Comparison of ENCODE assay signal across 19 cellular contexts in genomic region chr19:36059180-36059910, GRCh38. TPM values are rescaled to one million over a fixed set of nuclear protein-coding genes. Genes with fewer than 3 reads are reported as not detected.
DNase-seq lines count a peak whose midpoint lies in the region; ATAC-seq and TF ChIP-seq lines count a peak whose summit lies in the region.
"Had no signal": no experiment of that assay in that cellular context is flagged by ENCODE, and none has a peak within 500 bp of the region (broad histone marks: within the 10 kb centered on the region; RNA-seq: fewer than 3 reads in every experiment).

No MANE protein-coding gene starts in this region.

- peaks cover 0 to 72% (median 35%) of the 10 kb centered on the region in 11 experiments; a peak in 14 of 22 replicates for H4K20me1 ChIP-seq in BLaER1 treated with 17β-estradiol and CSF1 and Interleukin-3, amounts not matched to agents 10 nM and 100 nM
- H4K20me1 ChIP-seq in DND-41 (ENCODE audit: insufficient read depth, low read length) (peaks cover 74% of the 10 kb centered on the region), osteoblast (ENCODE audit: insufficient read depth, low read length) (no peaks in the 10 kb centered on the region)

- no peak overlapping the region for H3K4me3 ChIP-seq in BLaER1 treated with 17β-estradiol and CSF1 and Interleukin-3, amounts not matched to agents 10 nM and 100 nM
- H3K4me3 ChIP-seq in DND-41 (ENCODE audit: low read depth in 1 of 2, low read length in 2 of 2), result no peak overlapping the region
- H3K4me3 ChIP-seq in osteoblast (ENCODE audit: insufficient read depth, low read length), result no peak overlapping the region
- H3K4me3 ChIP-seq: GM12878, HAP-1, K562 had no signal

- peaks cover 0 to 81% (median 66%) of the 10 kb centered on the region in 11 experiments; a peak in 20 of 22 replicates for H3K36me3 ChIP-seq in BLaER1 treated with 17β-estradiol and CSF1 and Interleukin-3, amounts not matched to agents 10 nM and 100 nM
- H3K36me3 ChIP-seq in DND-41 (ENCODE audit: insufficient read depth, low read length), result peaks cover 77% of the 10 kb centered on the region
- H3K36me3 ChIP-seq in osteoblast (ENCODE audit: insufficient read depth, low read length), result peaks cover 14% of the 10 kb centered on the region

- no peak for DNase-seq in DND-41
- DNase-seq in osteoblast (ENCODE audit: insufficient read length, low spot score, missing footprints), result no peak
- no peak for DNase-seq in NCI-H748 treated with DMSO at 0.1 percent for 48 hours (lab: John Stamatoyannopoulos, UW)
- DNase-seq: NCI-H1048, NCI-H146, NCI-H2107, NCI-H69, SK-N-SH had no signal

- peaks cover 87% of the 10 kb centered on the region for H3K79me2 ChIP-seq in DND-41 (ENCODE audit: insufficient read depth, low read length)
- H3K79me2 ChIP-seq in osteoblast (ENCODE audit: insufficient read depth, low read length), result peaks cover 37% of the 10 kb centered on the region

- H3K4me3 Mint-ChIP-seq in brain, result peak overlapping the region in 1 of 5 experiments; percentile 76

- peaks cover 0 to 2% (median 0%) of the 10 kb centered on the region in 5 experiments for H3K9me3 Mint-ChIP-seq in brain

- H3K27me3 Mint-ChIP-seq in brain, result peaks cover 3% of the 10 kb centered on the region

- H3K27ac ChIP-seq in BLaER1 treated with 17β-estradiol and CSF1 and Interleukin-3, amounts not matched to agents 10 nM and 100 nM, result no peak overlapping the region
- H3K27ac ChIP-seq in DND-41 (ENCODE audit: low read length) (no peak overlapping the region), osteoblast (ENCODE audit: low read depth, low read length) (no peak overlapping the region)
- H3K27ac ChIP-seq: HL-60 had no signal

- H3K4me1 ChIP-seq in BLaER1 treated with 17β-estradiol and CSF1 and Interleukin-3, amounts not matched to agents 10 nM and 100 nM, result peaks cover 20 to 32% (median 29%) of the 10 kb centered on the region in 10 experiments
- H3K4me1 ChIP-seq in DND-41 (ENCODE audit: insufficient read depth, low read length) (peaks cover 46% of the 10 kb centered on the region), osteoblast (ENCODE audit: insufficient read depth, low read length) (peaks cover 13% of the 10 kb centered on the region)

- H3K36me3 Mint-ChIP-seq in brain, result no peaks in the 10 kb centered on the region

- TF ChIP-seq CTCF in DND-41 (IDR thresholded peaks at IDR 0.05; ENCODE audit: borderline replicate concordance, extremely low read depth, low read length, poor library complexity, severe bottlenecking), result no peak
- no peak for TF ChIP-seq CTCF in brain (conservative IDR thresholded peaks at IDR 0.05)
- no peak for TF ChIP-seq CTCF in osteoblast (IDR thresholded peaks at IDR 0.05; ENCODE audit: extremely low read depth, low read depth, low read length)

- ATAC-seq in DND-41 (ENCODE audit: insufficient read depth, low read depth) (no peak), GM21447 (IDR thresholded peaks at IDR 0.05; ENCODE audit: unreplicated experiment) (no peak), GM18861 (IDR thresholded peaks at IDR 0.05; ENCODE audit: unreplicated experiment) (no peak)
- ATAC-seq: GM12878, K562, Panc1, Right ventricle myocardium inferior had no signal

- H3K4me1 Mint-ChIP-seq in brain, result peaks cover 23% of the 10 kb centered on the region

- H3K27ac Mint-ChIP-seq in brain, result peak overlapping the region in 4 of 5 experiments; percentile 46 to 83 (median 58)

- no peak overlapping the region for H3K4me2 ChIP-seq in BLaER1 treated with 17β-estradiol and CSF1 and Interleukin-3, amounts not matched to agents 10 nM and 100 nM
- H3K4me2 ChIP-seq in DND-41 (ENCODE audit: insufficient read depth, low read length) (peak overlapping the region; percentile 35; the same call in 1 of the 2 replicates), osteoblast (ENCODE audit: insufficient read depth, low read length) (no peak overlapping the region)
- H3K4me2 ChIP-seq: SK-N-SH had no signal

- H3K9ac ChIP-seq in BLaER1 treated with 17β-estradiol and CSF1 and Interleukin-3, amounts not matched to agents 10 nM and 100 nM, result peak overlapping the region; percentile 9 to 44 (median 31); a peak in 9 of 22 replicates
- H3K9ac ChIP-seq in DND-41 (ENCODE audit: low read depth, low read length), result no peak overlapping the region
- H3K9ac ChIP-seq: SK-N-SH had no signal

- no peaks in the 10 kb centered on the region for H3K27me3 ChIP-seq in BLaER1 treated with 17β-estradiol and CSF1 and Interleukin-3, amounts not matched to agents 10 nM and 100 nM
- H3K27me3 ChIP-seq in DND-41 (ENCODE audit: insufficient read depth, low read length, poor library complexity) (no peaks in the 10 kb centered on the region), osteoblast (ENCODE audit: insufficient read depth, low read length) (no peaks in the 10 kb centered on the region)

- H2AFZ ChIP-seq in DND-41 (ENCODE audit: low read depth, low read length) (no peak overlapping the region), osteoblast (ENCODE audit: low read length) (peak overlapping the region; percentile 35)

- no peaks in the 10 kb centered on the region for H3K9me3 ChIP-seq in BLaER1 treated with 17β-estradiol and CSF1 and Interleukin-3, amounts not matched to agents 10 nM and 100 nM (replicated peaks in 1 of 11)
- H3K9me3 ChIP-seq in DND-41 (ENCODE audit: insufficient read depth, low read length, severe bottlenecking), result no peaks in the 10 kb centered on the region
- no peaks in the 10 kb centered on the region for H3K9me3 ChIP-seq in osteoblast (ENCODE audit: low read depth, low read length)
- H3K9me3 ChIP-seq: HAP-1, SK-N-SH had no signal

RNA-seq across cellular contexts. Expression of gene WDR62, which starts 4.6 kb away (rescaled TPM):
- 16.5 TPM for polyA plus RNA-seq in brain (ENCODE audit: insufficient read depth, low read depth, low replicate concordance)
- 1.4 and 1.8 TPM in 2 replicates for total RNA-seq in osteoblast

RNA-seq across cellular contexts. Expression of gene THAP8, which starts 5.3 kb away (rescaled TPM):
- polyA plus RNA-seq in brain (ENCODE audit: insufficient read depth, low read depth, low replicate concordance), result 24.8 TPM
- total RNA-seq in osteoblast, result 3.2 and 5.1 TPM in 2 replicates

RNA-seq across cellular contexts. Expression of gene CLIP3, which starts 26.7 kb away (rescaled TPM):
- 319 TPM for polyA plus RNA-seq in brain (ENCODE audit: insufficient read depth, low read depth, low replicate concordance)
- 13.4 and 21.2 TPM in 2 replicates for total RNA-seq in osteoblast

RNA-seq across cellular contexts. Expression of gene ALKBH6, which starts 45.3 kb away (rescaled TPM):
- polyA plus RNA-seq in brain (ENCODE audit: insufficient read depth, low read depth, low replicate concordance), result 17.7 TPM
- total RNA-seq in osteoblast, result 8.3 and 12.3 TPM in 2 replicates

RNA-seq across cellular contexts. Expression of gene SYNE4, which starts 50.7 kb away (rescaled TPM):
- 0.81 TPM for polyA plus RNA-seq in brain (ENCODE audit: insufficient read depth, low read depth, low replicate concordance)
- under 0.01 TPM in 1 of 2 replicates, not detected in the other for total RNA-seq in osteoblast
- total RNA-seq: M059J had no signal
